In genomic region chr17:64262125-64262421, GRCh38 we compare ENCODE assay signal across 8 cellular contexts. TPM values are rescaled to one million over a fixed set of nuclear protein-coding genes. Genes with fewer than 3 reads are reported as not detected.
A peak's percentile ranks its signal among the peaks of the same experiment; 100 is the strongest.
DNase-seq lines count a peak whose midpoint lies in the region; ATAC-seq, FAIRE-seq and TF ChIP-seq lines count a peak whose summit lies in the region.

No MANE protein-coding gene starts in this region.

- no peak for DNase-seq in activated T-cell treated with anti-CD3 and anti-CD28 coated beads, Interleukin-2, amount 50 U/mL, for 72 hours
- DNase-seq in activated T-cell treated with anti-CD3 and anti-CD28 coated beads, Interleukin-2, amount 50 U/mL, for 1 hour: no peak
- no peak for DNase-seq in activated naive CD8-positive, alpha-beta T cell treated with anti-CD3 and anti-CD28 coated beads, Interleukin-2, amount 50 U/mL, for 24 hours
- no peak for DNase-seq in keratinocyte (ENCODE audit: low read depth, low spot score)
- DNase-seq in thoracic aorta (ENCODE audit: low spot score): no peak

- H3K4me3 ChIP-seq in keratinocyte (ENCODE audit: control insufficient read depth in 2 of 3, extremely low read depth in 1 of 3, insufficient read depth in 2 of 3, low read depth in 1 of 3, low read length in 3 of 3) (peak overlapping the region; percentile 68 to 94 (median 87)), thoracic aorta (peak overlapping the region; percentile 96)

- peaks cover 53% of the 10 kb centered on the region for H3K79me2 ChIP-seq in keratinocyte (ENCODE audit: control insufficient read depth, insufficient read depth, low read length)

- H3K9ac ChIP-seq in keratinocyte (ENCODE audit: control insufficient read depth, extremely low read depth, insufficient read depth, low read length): peak overlapping the region; percentile 81

- ATAC-seq in activated T-cell treated with anti-CD3 and anti-CD28 coated beads, Interleukin-2, amount 50 U/mL, for 72 hours (replicated peaks in 1 of 2): no peak
- no peak for ATAC-seq in activated naive CD8-positive, alpha-beta T cell treated with anti-CD3 and anti-CD28 coated beads, Interleukin-2, amount 50 U/mL, for 24 hours
- ATAC-seq in thoracic aorta (ENCODE audit: insufficient number of reproducible peaks, low FRiP score, low read depth) (no peak), HG03095 (IDR thresholded peaks at IDR 0.05; ENCODE audit: unreplicated experiment) (no peak), GM21447 (IDR thresholded peaks at IDR 0.05; ENCODE audit: unreplicated experiment) (no peak), HG02852 (IDR thresholded peaks at IDR 0.05; ENCODE audit: unreplicated experiment) (no peak)

- H3K9me3 ChIP-seq in keratinocyte (ENCODE audit: control insufficient read depth, low read depth, low read length): no peaks in the 10 kb centered on the region
- no peaks in the 10 kb centered on the region for H3K9me3 ChIP-seq in thoracic aorta

- no peak for TF ChIP-seq CTCF in keratinocyte (optimal IDR thresholded peaks at IDR 0.05 in 1 of 3, IDR thresholded peaks at IDR 0.05 in 1 of 3, conservative IDR thresholded peaks at IDR 0.05 in 1 of 3; ENCODE audit: extremely low read depth in 1 of 3, insufficient read depth in 2 of 3, low read length in 3 of 3)
- TF ChIP-seq CTCF in thoracic aorta (IDR thresholded peaks at IDR 0.05): no peak

- peaks cover 2% of the 10 kb centered on the region for H4K20me1 ChIP-seq in keratinocyte (ENCODE audit: control insufficient read depth, extremely low read depth, insufficient read depth, low read length)

- H3K9me3 Mint-ChIP-seq in activated T-cell treated with anti-CD3 and anti-CD28 coated beads, Interleukin-2, amount 50 U/mL, for 72 hours: no peaks in the 10 kb centered on the region
- no peaks in the 10 kb centered on the region for H3K9me3 Mint-ChIP-seq in activated naive CD8-positive, alpha-beta T cell treated with anti-CD3 and anti-CD28 coated beads, Interleukin-2, amount 50 U/mL, for 24 hours

- peaks cover 2% of the 10 kb centered on the region for H3K9me1 ChIP-seq in keratinocyte (ENCODE audit: control insufficient read depth, extremely low read depth, insufficient read depth, low read length)

- H3K27me3 Mint-ChIP-seq in activated T-cell treated with anti-CD3 and anti-CD28 coated beads, Interleukin-2, amount 50 U/mL, for 72 hours (ENCODE audit: low read depth): no peaks in the 10 kb centered on the region
- H3K27me3 Mint-ChIP-seq in activated naive CD8-positive, alpha-beta T cell treated with anti-CD3 and anti-CD28 coated beads, Interleukin-2, amount 50 U/mL, for 24 hours: no peaks in the 10 kb centered on the region

- peaks cover 42% of the 10 kb centered on the region for H3K4me1 ChIP-seq in keratinocyte (ENCODE audit: control insufficient read depth, extremely low read depth, insufficient read depth, low read length)
- peaks cover 23 to 40% of the 10 kb centered on the region in 2 donors for H3K4me1 ChIP-seq in thoracic aorta (ENCODE audit: control insufficient read depth in 1 of 2, low read depth in 2 of 2)

- no peaks in the 10 kb centered on the region for H3K36me3 Mint-ChIP-seq in activated T-cell treated with anti-CD3 and anti-CD28 coated beads, Interleukin-2, amount 50 U/mL, for 72 hours (ENCODE audit: insufficient read depth in 2 of 2)
- no peaks in the 10 kb centered on the region for H3K36me3 Mint-ChIP-seq in activated naive CD8-positive, alpha-beta T cell treated with anti-CD3 and anti-CD28 coated beads, Interleukin-2, amount 50 U/mL, for 24 hours (ENCODE audit: low read depth)

- H3K4me2 ChIP-seq in keratinocyte (ENCODE audit: control insufficient read depth, extremely low read depth, insufficient read depth, low read depth, low read length): peak overlapping the region; percentile 98

- H3K27me3 ChIP-seq in keratinocyte (ENCODE audit: control insufficient read depth, extremely low read depth, insufficient read depth, low read length) (no peaks in the 10 kb centered on the region), thoracic aorta (replicated peaks; ENCODE audit: insufficient read depth) (no peaks in the 10 kb centered on the region)

- dilution Hi-C loops in keratinocyte (cut with MboI; ENCODE audit: extremely low pct_ligation_motif_present, low sequenced_read_pairs): no loop called here

- peak overlapping the region; percentile 88 to 93 for H3K4me3 Mint-ChIP-seq in activated T-cell treated with anti-CD3 and anti-CD28 coated beads, Interleukin-2, amount 50 U/mL, for 72 hours
- H3K4me3 Mint-ChIP-seq in activated naive CD8-positive, alpha-beta T cell treated with anti-CD3 and anti-CD28 coated beads, Interleukin-2, amount 50 U/mL, for 24 hours: peak overlapping the region; percentile 91

- peaks cover 50% of the 10 kb centered on the region for H3K4me1 Mint-ChIP-seq in activated T-cell treated with anti-CD3 and anti-CD28 coated beads, Interleukin-2, amount 50 U/mL, for 72 hours (ENCODE audit: low read depth)
- peaks cover 42% of the 10 kb centered on the region for H3K4me1 Mint-ChIP-seq in activated naive CD8-positive, alpha-beta T cell treated with anti-CD3 and anti-CD28 coated beads, Interleukin-2, amount 50 U/mL, for 24 hours

- H3K36me3 ChIP-seq in keratinocyte (ENCODE audit: control insufficient read depth in 2 of 2, extremely low read depth in 1 of 2, insufficient read depth in 2 of 2, low read length in 2 of 2) (peaks cover 0 to 3% of the 10 kb centered on the region in 2 experiments), thoracic aorta (no peaks in the 10 kb centered on the region)

- peak overlapping the region; percentile 17 for H2AFZ ChIP-seq in keratinocyte (ENCODE audit: control insufficient read depth, low read length)

- H3K27ac Mint-ChIP-seq in activated T-cell treated with anti-CD3 and anti-CD28 coated beads, Interleukin-2, amount 50 U/mL, for 72 hours: peak overlapping the region; percentile 7
- H3K27ac Mint-ChIP-seq in activated naive CD8-positive, alpha-beta T cell treated with anti-CD3 and anti-CD28 coated beads, Interleukin-2, amount 50 U/mL, for 24 hours: peak overlapping the region; percentile 67

- H3K27ac ChIP-seq in keratinocyte (ENCODE audit: control insufficient read depth, insufficient read depth, low read length) (peak overlapping the region; percentile 62), thoracic aorta (peak overlapping the region; percentile 83 to 87)

- FAIRE-seq in keratinocyte (lab: Jason Lieb, UNC): no peak

RNA-seq across cellular contexts. Expression of gene TEX2, which starts 1.0 kb away (rescaled TPM):
- 10 to 100 TPM; 10.5 to 15.7 TPM for total RNA-seq in activated T-cell treated with anti-CD3 and anti-CD28 coated beads, Interleukin-2, amount 50 U/mL, for 72 hours
- polyA plus RNA-seq in keratinocyte: 44.4 to 49.6 TPM (median 47.9 TPM) in 3 replicates
- 23.4 TPM for polyA plus RNA-seq in keratinocyte (2011; ENCODE audit: low read depth)
- polyA plus RNA-seq in keratinocyte (2011; cell fraction: cytosol; rRNA removed): 34.4 and 42.9 TPM in 2 replicates
- 82.2 and 88.8 TPM in 2 replicates for polyA plus RNA-seq in keratinocyte (2011; cell fraction: nucleus; rRNA removed)
- polyA plus RNA-seq in keratinocyte (2012; ENCODE audit: low replicate concordance): 23.1 and 42.4 TPM in 2 replicates
- polyA minus RNA-seq in keratinocyte: 57.3 to 71.5 TPM (median 60.5 TPM) in 3 replicates
- polyA minus RNA-seq in keratinocyte (2011; cell fraction: cytosol; rRNA and poly(A)+ RNA removed): 33.0 TPM
- 64.4 and 97.0 TPM in 2 replicates for polyA minus RNA-seq in keratinocyte (2011; cell fraction: nucleus; rRNA and poly(A)+ RNA removed)
- total RNA-seq in thoracic aorta: 10 to 100 TPM; 27.5 to 70.7 TPM
